In the genomic region with DNA sequence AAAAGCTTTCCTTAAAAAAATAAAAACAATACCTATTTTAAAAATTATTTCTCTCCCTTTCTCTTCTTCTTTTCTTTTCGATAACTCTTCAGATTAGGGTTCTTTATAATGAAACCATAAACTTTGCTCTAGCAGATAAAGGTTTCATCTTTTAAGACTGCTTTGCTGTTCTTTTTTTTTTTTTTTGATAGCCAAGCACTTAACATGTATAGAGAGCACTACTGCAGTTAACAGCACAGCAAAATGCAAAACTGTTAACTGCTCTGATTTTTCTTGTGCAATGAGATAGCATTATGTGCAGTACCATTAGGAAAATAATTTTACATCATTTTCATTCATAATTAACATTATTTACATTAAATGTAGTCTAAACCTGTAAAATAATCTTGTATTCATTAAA, we compare ENCODE assay signal across 22 cellular contexts.
"Had no signal": no experiment of that assay in that cellular context is flagged by ENCODE, and none has a peak within 500 bp of the region (broad histone marks: within the 10 kb centered on the region; RNA-seq: fewer than 3 reads in every experiment).

No MANE protein-coding gene starts in this region.

- H3K36me3 ChIP-seq: brain microvascular endothelial cell, heart left ventricle, sigmoid colon, spleen, thoracic aorta, upper lobe of left lung, WERI-Rb-1 had no signal

- DNase-seq: activated CD4-positive, alpha-beta T cell treated with anti-CD3 and anti-CD28 coated beads, Interleukin-2, amount 10 ng/mL, durations not matched to agents 7 days and 5 days; activated CD4-positive, CD25-positive, alpha-beta regulatory T cell treated with anti-CD3 and anti-CD28 coated beads, Interleukin-2, amount 50 U/mL, for 72 hours; activated CD8-positive, alpha-beta T cell treated with anti-CD3 and anti-CD28 coated beads, Interleukin-2, amount 10 ng/mL, durations not matched to agents 7 days and 5 days; activated gamma-delta T cell treated with Interleukin-2 at 50 U/mL for 16 hours; aorta; brain microvascular endothelial cell; central memory CD4-positive, alpha-beta T cell; effector memory CD4-positive, alpha-beta T cell; heart left ventricle; left cardiac atrium; mesendoderm; mucosa of descending colon; retina; sigmoid colon; spleen; stimulated activated CD4-positive, alpha-beta T cell treated with anti-CD3 and anti-CD28 coated beads, Interleukin-4, amount 100 ng/mL, for 1 hour; stimulated activated naive CD4-positive, alpha-beta T cell; upper lobe of left lung; WERI-Rb-1 had no signal

- H3K9me3 ChIP-seq: heart left ventricle, mucosa of descending colon, sigmoid colon, spleen, thoracic aorta, upper lobe of left lung had no signal

- H3K27me3 Mint-ChIP-seq: activated CD4-positive, alpha-beta T cell treated with anti-CD3 and anti-CD28 coated beads, Interleukin-2, amount 10 ng/mL, durations not matched to agents 7 days and 5 days; progenitor cell of endocrine pancreas had no signal

- ATAC-seq: heart left ventricle, left cardiac atrium had no signal

- H3K27ac Mint-ChIP-seq: activated CD4-positive, alpha-beta T cell treated with anti-CD3 and anti-CD28 coated beads, Interleukin-2, amount 10 ng/mL, durations not matched to agents 7 days and 5 days; activated CD8-positive, alpha-beta T cell treated with anti-CD3 and anti-CD28 coated beads, Interleukin-2, amount 10 ng/mL, durations not matched to agents 7 days and 5 days; activated naive CD4-positive, alpha-beta T cell treated with anti-CD3 and anti-CD28 coated beads, Interleukin-2, amount 50 U/mL, for 72 hours; progenitor cell of endocrine pancreas had no signal

- H3K4me3 Mint-ChIP-seq: activated CD4-positive, alpha-beta T cell treated with anti-CD3 and anti-CD28 coated beads, Interleukin-2, amount 10 ng/mL, durations not matched to agents 7 days and 5 days; activated CD8-positive, alpha-beta T cell treated with anti-CD3 and anti-CD28 coated beads, Interleukin-2, amount 10 ng/mL, durations not matched to agents 7 days and 5 days had no signal

- H3K4me3 ChIP-seq: heart left ventricle, mucosa of descending colon, sigmoid colon, thoracic aorta, upper lobe of left lung had no signal

- H3K27me3 ChIP-seq: brain microvascular endothelial cell, heart left ventricle, sigmoid colon, spleen, upper lobe of left lung had no signal

- H3K27ac ChIP-seq: thoracic aorta, WERI-Rb-1 had no signal

- H3K9me3 Mint-ChIP-seq: activated CD4-positive, alpha-beta T cell treated with anti-CD3 and anti-CD28 coated beads, Interleukin-2, amount 10 ng/mL, durations not matched to agents 7 days and 5 days; activated naive CD4-positive, alpha-beta T cell treated with anti-CD3 and anti-CD28 coated beads, Interleukin-2, amount 50 U/mL, for 72 hours had no signal

- H3K36me3 Mint-ChIP-seq: activated naive CD4-positive, alpha-beta T cell treated with anti-CD3 and anti-CD28 coated beads, Interleukin-2, amount 50 U/mL, for 72 hours had no signal
